Comparison of ENCODE assay signal across 9 cellular contexts in the genomic region with DNA sequence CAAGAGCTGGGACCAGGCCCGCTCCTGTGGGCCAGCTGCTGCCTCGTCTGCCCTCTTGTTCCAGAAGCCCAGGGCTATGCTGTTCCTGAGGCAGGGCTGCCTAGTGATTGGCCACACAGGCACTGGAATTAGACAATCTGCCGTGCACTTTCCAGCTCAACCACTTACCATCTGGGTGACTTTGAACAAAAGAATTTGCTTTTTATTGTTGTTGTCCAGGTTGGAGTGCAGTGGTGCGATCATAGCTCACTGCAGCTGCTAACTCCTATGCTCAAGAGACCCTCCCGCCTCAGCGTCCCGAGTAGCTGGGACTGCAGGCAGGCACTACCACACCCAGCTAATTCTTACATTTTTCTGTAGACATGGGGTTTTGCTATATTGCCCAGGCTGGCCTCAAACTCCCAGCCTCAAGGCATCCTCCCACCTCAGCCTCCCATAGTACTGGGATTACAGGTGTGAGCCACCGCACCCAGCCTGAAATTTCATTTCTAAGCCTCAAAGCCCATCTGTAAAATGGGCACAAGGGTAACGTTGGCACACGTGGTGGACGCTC. TPM values are rescaled to one million over a fixed set of nuclear protein-coding genes. Genes with fewer than 3 reads are reported as not detected.
A peak's percentile ranks its signal among the peaks of the same experiment; 100 is the strongest.
DNase-seq lines count a peak whose midpoint lies in the region; FAIRE-seq and TF ChIP-seq lines count a peak whose summit lies in the region.
"Had no signal": no experiment of that assay in that cellular context is flagged by ENCODE, and none has a peak within 500 bp of the region (broad histone marks: within the 10 kb centered on the region; RNA-seq: fewer than 3 reads in every experiment).

No MANE protein-coding gene starts in this region.

- no peaks in the 10 kb centered on the region for H3K9me3 ChIP-seq in OCI-LY3 (ENCODE audit: insufficient read depth, low read length)
- no peaks in the 10 kb centered on the region for H3K9me3 ChIP-seq in smooth muscle cell (replicated peaks; ENCODE audit: low read depth)

- WGBS in smooth muscle cell (ENCODE audit: low lambda C conversion rate) = 58% methylated on average over 11 of the region's 11 CpGs

- intact Hi-C loops in activated CD4-positive, alpha-beta T cell treated with anti-CD3 and anti-CD28 coated beads, Interleukin-2, amount 10 ng/mL, durations not matched to agents 24 days and 14 days (cut with micrococcal nuclease) = loop anchor here (2.0 kb wide), 1 partner anchor 130 kb away; no protein-coding TSS in a partner anchor

- H4K20me1 ChIP-seq in OCI-LY3 (ENCODE audit: insufficient read depth, low read length) (peaks cover 16% of the 10 kb centered on the region), smooth muscle cell (ENCODE audit: low read depth) (peaks cover 5% of the 10 kb centered on the region)

- H3K27me3 ChIP-seq in OCI-LY3 (ENCODE audit: low read depth, low read length) = no peaks in the 10 kb centered on the region
- no peaks in the 10 kb centered on the region for H3K27me3 ChIP-seq in smooth muscle cell (ENCODE audit: low read depth)

- peaks cover 52% of the 10 kb centered on the region for H3F3A ChIP-seq in smooth muscle cell (ENCODE audit: low read depth)

- peaks cover 57% of the 10 kb centered on the region for H3K4me1 Mint-ChIP-seq in activated CD4-positive, alpha-beta T cell treated with anti-CD3 and anti-CD28 coated beads, Interleukin-2, amount 10 ng/mL, durations not matched to agents 24 days and 14 days

- H3K27ac Mint-ChIP-seq in activated CD4-positive, alpha-beta T cell treated with anti-CD3 and anti-CD28 coated beads, Interleukin-2, amount 10 ng/mL, durations not matched to agents 24 days and 14 days = peak overlapping the region; percentile 84

- H3K9ac ChIP-seq in OCI-LY3 (ENCODE audit: low read length) (peak overlapping the region; percentile 75; the same call in 1 of the 2 replicates), smooth muscle cell (ENCODE audit: low read depth) (no peak overlapping the region)

- H2AFZ ChIP-seq in OCI-LY3 (ENCODE audit: low read depth, low read length) = 0 out of 2 replicates have a peak overlapping the region, but pooled peaks have one; percentile 14
- H2AFZ ChIP-seq in smooth muscle cell (ENCODE audit: low read depth) = no peak overlapping the region

- TF ChIP-seq CTCF in OCI-LY3 (IDR thresholded peaks at IDR 0.05; ENCODE audit: low read depth, low read length) (no peak), smooth muscle cell (IDR thresholded peaks at IDR 0.05; ENCODE audit: borderline replicate concordance, insufficient read depth, poor library complexity, severe bottlenecking) (no peak)

- peak overlapping the region; percentile 79 for H3K27ac ChIP-seq in OCI-LY3 (ENCODE audit: low read length)
- peak overlapping the region; percentile 60 for H3K27ac ChIP-seq in smooth muscle cell (ENCODE audit: low read depth)

- TF ChIP-seq POLR2A in GM12892 (IDR thresholded peaks at IDR 0.05; ENCODE audit: low read depth, low read length) = no peak

- peaks cover 46% of the 10 kb centered on the region for H3K27me3 Mint-ChIP-seq in activated CD4-positive, alpha-beta T cell treated with anti-CD3 and anti-CD28 coated beads, Interleukin-2, amount 10 ng/mL, durations not matched to agents 24 days and 14 days

- DNase-seq in activated CD4-positive, alpha-beta T cell treated with anti-CD3 and anti-CD28 coated beads, Interleukin-2, amount 10 ng/mL, durations not matched to agents 24 days and 14 days = no peak
- DNase-seq in activated CD4-positive, alpha-beta T cell treated with anti-CD3 and anti-CD28 coated beads for 4 hours = no peak
- DNase-seq in epidermal melanocyte (ENCODE audit: insufficient read length, low spot score) (peak; percentile 59), smooth muscle cell (lab: John Stamatoyannopoulos, UW; ENCODE audit: unreplicated experiment) (no peak), NCI-H2227 treated with DMSO at 0.1 percent for 48 hours (lab: John Stamatoyannopoulos, UW) (no peak), NCI-H187 (lab: John Stamatoyannopoulos, UW) (no peak), GM12892 (ENCODE audit: insufficient read length) (no peak)
- DNase-seq: erythroblast had no signal

- no peak for FAIRE-seq in GM12892 (lab: Jason Lieb, UNC)

- H3K79me2 ChIP-seq in OCI-LY3 (ENCODE audit: low read length) (peaks cover 52% of the 10 kb centered on the region), smooth muscle cell (ENCODE audit: low read depth) (peaks cover 12% of the 10 kb centered on the region)

- H3K36me3 ChIP-seq in OCI-LY3 (replicated peaks; ENCODE audit: low read depth, low read length) = peaks cover 17% of the 10 kb centered on the region
- H3K36me3 ChIP-seq in smooth muscle cell (ENCODE audit: low read depth) = no peaks in the 10 kb centered on the region

- peak overlapping the region; percentile 83; the same call in 1 of the 2 replicates for H3K4me3 ChIP-seq in OCI-LY3 (ENCODE audit: low read length)
- no peak overlapping the region for H3K4me3 ChIP-seq in smooth muscle cell

- peak overlapping the region; percentile 85 for H3K4me3 Mint-ChIP-seq in activated CD4-positive, alpha-beta T cell treated with anti-CD3 and anti-CD28 coated beads, Interleukin-2, amount 10 ng/mL, durations not matched to agents 24 days and 14 days

- H3K36me3 Mint-ChIP-seq in activated CD4-positive, alpha-beta T cell treated with anti-CD3 and anti-CD28 coated beads, Interleukin-2, amount 10 ng/mL, durations not matched to agents 24 days and 14 days (ENCODE audit: low read depth) = peaks cover 6% of the 10 kb centered on the region

- peak overlapping the region; percentile 90 for H3K4me2 ChIP-seq in OCI-LY3 (ENCODE audit: low read length)
- H3K4me2 ChIP-seq in smooth muscle cell = no peak overlapping the region

- no peaks in the 10 kb centered on the region for H3K9me3 Mint-ChIP-seq in activated CD4-positive, alpha-beta T cell treated with anti-CD3 and anti-CD28 coated beads, Interleukin-2, amount 10 ng/mL, durations not matched to agents 24 days and 14 days

- H3K4me1 ChIP-seq in OCI-LY3 (ENCODE audit: low read length) (peaks cover 75% of the 10 kb centered on the region), smooth muscle cell (ENCODE audit: low read depth) (peaks cover 23% of the 10 kb centered on the region)

RNA-seq across cellular contexts. Expression of a gene that starts 1.2 kb away (rescaled TPM):
- total RNA-seq in activated CD4-positive, alpha-beta T cell treated with anti-CD3 and anti-CD28 coated beads, Interleukin-2, amount 10 ng/mL, durations not matched to agents 24 days and 14 days = 26.4 and 32.5 TPM in 2 replicates
- total RNA-seq in smooth muscle cell = 41.5 and 45.9 TPM in 2 replicates
- 67.6 and 108 TPM in 2 replicates for polyA plus RNA-seq in smooth muscle cell
- polyA plus RNA-seq in GM12892 (2012; ENCODE audit: missing spikeins) = 142 TPM
